In the genomic region with DNA sequence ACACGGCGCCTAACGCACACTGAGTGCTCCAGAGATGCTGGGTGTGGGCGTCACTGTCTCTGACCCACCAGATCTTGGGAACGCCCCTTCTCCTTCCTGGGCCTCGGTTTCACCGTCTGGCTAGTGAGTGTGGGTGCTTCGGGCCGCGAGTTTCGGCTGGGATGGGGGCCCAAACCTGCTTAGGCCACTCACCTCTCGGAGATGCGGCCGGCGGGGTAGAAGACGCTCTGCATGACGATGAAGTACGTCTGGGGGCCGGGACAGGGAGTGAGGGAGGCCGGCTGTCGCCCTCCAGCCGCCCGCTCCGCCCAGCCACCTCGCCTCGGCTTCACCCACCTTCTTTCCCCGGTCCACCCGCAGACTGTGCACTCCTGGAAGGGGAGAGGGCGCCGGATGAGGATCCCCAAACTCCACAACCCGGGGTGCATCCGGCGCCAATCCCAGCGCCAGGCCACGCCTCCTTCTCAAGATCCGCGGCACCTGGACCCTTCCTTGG, we compare ENCODE assay signal across 8 cellular contexts. TPM values are rescaled to one million over a fixed set of nuclear protein-coding genes. Genes with fewer than 3 reads are reported as not detected.
DNase-seq lines count a peak whose midpoint lies in the region; ATAC-seq and TF ChIP-seq lines count a peak whose summit lies in the region.
"Had no signal": no experiment of that assay in that cellular context is flagged by ENCODE, and none has a peak within 500 bp of the region (broad histone marks: within the 10 kb centered on the region; RNA-seq: fewer than 3 reads in every experiment).

No MANE protein-coding gene starts in this region.

- H3F3A ChIP-seq in MM.1S (ENCODE audit: insufficient read depth, low read length): peaks cover 56% of the 10 kb centered on the region
- peaks cover 58% of the 10 kb centered on the region for H3F3A ChIP-seq in neural progenitor cell (ENCODE audit: low read depth)

- DNase-seq in ELF-1 (ENCODE audit: low read depth, low spot score) (peak; percentile 60), MM.1S (no peak), neural progenitor cell (ENCODE audit: low spot score) (no peak), NCI-H524 (lab: John Stamatoyannopoulos, UW) (no peak)
- no peak for DNase-seq in effector memory CD4-positive, alpha-beta T cell
- DNase-seq in NK-92 treated with Interleukin-12 subunit alpha and Interleukin-12 subunit beta, amount 100 ng/mL, for 24 hours (lab: John Stamatoyannopoulos, UW): no peak

- H3K4me2 ChIP-seq in MM.1S (ENCODE audit: low read depth, low read length): peak overlapping the region; percentile 95
- peak overlapping the region; percentile 96 for H3K4me2 ChIP-seq in neural progenitor cell

- peak overlapping the region; percentile 72 for H3K4me3 Mint-ChIP-seq in neural progenitor cell

- H3K36me3 ChIP-seq in MM.1S (replicated peaks; ENCODE audit: insufficient read depth, low read length): no peaks in the 10 kb centered on the region
- H3K36me3 ChIP-seq in effector memory CD4-positive, alpha-beta T cell (ENCODE audit: control insufficient read depth, insufficient read depth, low read length): no peaks in the 10 kb centered on the region
- H3K36me3 ChIP-seq in neural progenitor cell: no peaks in the 10 kb centered on the region
- H3K36me3 ChIP-seq: gastroesophageal sphincter had no signal

- H3K27me3 ChIP-seq in MM.1S (replicated peaks; ENCODE audit: insufficient read depth, low read length) (no peaks in the 10 kb centered on the region), neural progenitor cell (peaks cover 50% of the 10 kb centered on the region)
- H3K27me3 ChIP-seq in effector memory CD4-positive, alpha-beta T cell (replicated peaks; ENCODE audit: control insufficient read depth, insufficient read depth, low read length, poor library complexity, severe bottlenecking): no peaks in the 10 kb centered on the region

- H3K9me3 ChIP-seq in MM.1S (replicated peaks; ENCODE audit: insufficient read depth, low read length) (no peaks in the 10 kb centered on the region), neural progenitor cell (ENCODE audit: low read depth) (no peaks in the 10 kb centered on the region)
- no peaks in the 10 kb centered on the region for H3K9me3 ChIP-seq in effector memory CD4-positive, alpha-beta T cell (ENCODE audit: control insufficient read depth, low read length)
- H3K9me3 ChIP-seq: gastroesophageal sphincter had no signal

- peak overlapping the region; percentile 63; the same call in 1 of the 2 replicates for H3K9ac ChIP-seq in MM.1S (ENCODE audit: low read length)
- H3K9ac ChIP-seq in neural progenitor cell: no peak overlapping the region

- no peak for ATAC-seq in HG02938 (IDR thresholded peaks at IDR 0.05; ENCODE audit: unreplicated experiment)
- ATAC-seq: gastroesophageal sphincter had no signal

- TF ChIP-seq CTCF in MM.1S (IDR thresholded peaks at IDR 0.05; ENCODE audit: low read length) (no peak), neural progenitor cell (IDR thresholded peaks at IDR 0.05) (no peak)

- peak overlapping the region; percentile 87 for H2AFZ ChIP-seq in MM.1S (ENCODE audit: low read length)
- peak overlapping the region; percentile 96 for H2AFZ ChIP-seq in neural progenitor cell (replicated peaks)

- H3K4me1 ChIP-seq in MM.1S (ENCODE audit: low read length) (peaks cover 39% of the 10 kb centered on the region), neural progenitor cell (peaks cover 21% of the 10 kb centered on the region)
- H3K4me1 ChIP-seq in effector memory CD4-positive, alpha-beta T cell (ENCODE audit: control insufficient read depth, insufficient read depth, low read length, poor library complexity, severe bottlenecking): peaks cover 36% of the 10 kb centered on the region

- H3K79me2 ChIP-seq in MM.1S (ENCODE audit: low read length) (no peaks in the 10 kb centered on the region), neural progenitor cell (ENCODE audit: low read depth) (no peaks in the 10 kb centered on the region)

- no peak overlapping the region for H3K27ac Mint-ChIP-seq in neural progenitor cell

- H3K4me3 ChIP-seq in MM.1S (ENCODE audit: low read length) (peak overlapping the region; percentile 73), neural progenitor cell (peak overlapping the region; percentile 63)
- peak overlapping the region; percentile 56 for H3K4me3 ChIP-seq in effector memory CD4-positive, alpha-beta T cell (ENCODE audit: insufficient read depth, low read depth, low read length, poor library complexity, severe bottlenecking)

- H3K27ac ChIP-seq in MM.1S (ENCODE audit: low read length): peak overlapping the region; percentile 35; the same call in 1 of the 2 replicates
- no peak overlapping the region for H3K27ac ChIP-seq in effector memory CD4-positive, alpha-beta T cell (ENCODE audit: insufficient read depth, low read length, poor library complexity, severe bottlenecking)
- H3K27ac ChIP-seq in neural progenitor cell: no peak overlapping the region
- H3K27ac ChIP-seq: gastroesophageal sphincter had no signal

- peaks cover 2% of the 10 kb centered on the region for H3K9me3 Mint-ChIP-seq in neural progenitor cell

- peaks cover 49% of the 10 kb centered on the region for H3K27me3 Mint-ChIP-seq in neural progenitor cell (ENCODE audit: insufficient read depth, low read depth)

- peaks cover 18% of the 10 kb centered on the region for H3K4me1 Mint-ChIP-seq in neural progenitor cell

- H3K9me2 ChIP-seq in MM.1S (replicated peaks; ENCODE audit: insufficient read depth, low read length): no peaks in the 10 kb centered on the region

- no peaks in the 10 kb centered on the region for H4K20me1 ChIP-seq in MM.1S (ENCODE audit: insufficient read depth, low read length)
- peaks cover 30% of the 10 kb centered on the region for H4K20me1 ChIP-seq in neural progenitor cell (ENCODE audit: low read depth)

- H3K36me3 Mint-ChIP-seq in neural progenitor cell: no peaks in the 10 kb centered on the region

RNA-seq across cellular contexts. Expression of gene PIP5KL1, which starts 3.6 kb away (rescaled TPM):
- 1.4 and 8.8 TPM in 2 replicates for total RNA-seq in neural progenitor cell (ENCODE audit: low replicate concordance)

RNA-seq across cellular contexts. Expression of gene ST6GALNAC4, which starts 10.2 kb away (rescaled TPM):
- total RNA-seq in neural progenitor cell (ENCODE audit: low replicate concordance): 5.5 and 11.1 TPM in 2 replicates

RNA-seq across cellular contexts. Expression of gene DPM2, which starts 10.6 kb away (rescaled TPM):
- 9.1 and 20.5 TPM in 2 replicates for total RNA-seq in neural progenitor cell (ENCODE audit: low replicate concordance)

RNA-seq across cellular contexts. Expression of gene ST6GALNAC6, which starts 27.6 kb away (rescaled TPM):
- total RNA-seq in neural progenitor cell (ENCODE audit: low replicate concordance): 14.3 and 42.7 TPM in 2 replicates

RNA-seq across cellular contexts. Expression of gene AK1, which starts 49.5 kb away (rescaled TPM):
- 20.5 and 25.6 TPM in 2 replicates for total RNA-seq in neural progenitor cell (ENCODE audit: low replicate concordance)
